In genomic region chr2:54988612-54989011, GRCh38 we compare ENCODE assay signal across 21 cellular contexts.
"Had no signal": no experiment of that assay in that cellular context is flagged by ENCODE, and none has a peak within 500 bp of the region (broad histone marks: within the 10 kb centered on the region; RNA-seq: fewer than 3 reads in every experiment).

No MANE protein-coding gene starts in this region.

- ATAC-seq: lower lobe of right lung, mucosa of descending colon, right cardiac atrium had no signal

- H3K9me3 ChIP-seq: heart right ventricle, lower lobe of right lung, mucosa of descending colon, tibial artery had no signal

- DNase-seq: activated CD4-positive, alpha-beta T cell treated with anti-CD3 and anti-CD28 coated beads for 1 hour; activated CD4-positive, alpha-beta T cell treated with anti-CD3 and anti-CD28 coated beads, Interleukin-2, amount 50 U/mL, for 1 hour; activated naive CD4-positive, alpha-beta T cell; activated naive CD8-positive, alpha-beta T cell treated with anti-CD3 and anti-CD28 coated beads for 36 hours; activated T-cell treated with anti-CD3 and anti-CD28 coated beads, Interleukin-2, amount 50 U/mL, for 24 hours; cerebellar nuclear complex; cortex of kidney; heart right ventricle; lower lobe of right lung; mesendoderm; mucosa of descending colon; naive B cell; right cardiac atrium; stimulated activated CD4-positive, alpha-beta T cell treated with anti-CD3 and anti-CD28 coated beads, Interleukin-1b, Interleukin-23, amount 100 ng/mL, for 48 hours; tibial artery had no signal

- H3K4me3 ChIP-seq: heart right ventricle, lower lobe of right lung, mucosa of descending colon, tibial artery had no signal

- H3K27ac ChIP-seq: epithelial cell of prostate, heart right ventricle, lower lobe of right lung, tibial artery, VCaP had no signal

- H3K27ac Mint-ChIP-seq: activated naive CD8-positive, alpha-beta T cell treated with anti-CD3 and anti-CD28 coated beads for 36 hours; activated T-cell treated with anti-CD3 and anti-CD28 coated beads, Interleukin-2, amount 50 U/mL, for 24 hours; activated T-helper 2 cell treated with anti-CD3 and anti-CD28 coated beads, Interferon-gamma antibody, Interleukin-2, Interleukin-4, amounts not matched to agents 10 μg/mL and 5 μg/mL and 100 μg/mL, durations not matched to agents 14 hours and 24 hours and 36 hours; stimulated activated naive CD8-positive, alpha-beta T cell treated with anti-CD3 and anti-CD28 coated beads, Interleukin-15, Interleukin-2, amounts not matched to agents 100 ng/mL and 50 ng/mL, for 24 hours; T-helper 2 cell treated with Interferon-gamma antibody and Interleukin-4, amounts not matched to agents 5 μg/mL and 100 μg/mL, for 36 hours had no signal

- H3K27me3 ChIP-seq: heart right ventricle, tibial artery had no signal

- H3K4me3 Mint-ChIP-seq: activated naive CD8-positive, alpha-beta T cell treated with anti-CD3 and anti-CD28 coated beads for 36 hours; activated T-cell treated with anti-CD3 and anti-CD28 coated beads, Interleukin-2, amount 50 U/mL, for 24 hours; naive B cell; neural crest cell; stimulated activated naive CD8-positive, alpha-beta T cell treated with anti-CD3 and anti-CD28 coated beads, Interleukin-15, Interleukin-2, amounts not matched to agents 100 ng/mL and 50 ng/mL, for 24 hours; T-helper 2 cell treated with Interferon-gamma antibody and Interleukin-4, amounts not matched to agents 5 μg/mL and 100 μg/mL, for 36 hours had no signal

- H3K27me3 Mint-ChIP-seq: activated naive CD8-positive, alpha-beta T cell treated with anti-CD3 and anti-CD28 coated beads for 36 hours; activated T-cell treated with anti-CD3 and anti-CD28 coated beads, Interleukin-2, amount 50 U/mL, for 24 hours; naive B cell; stimulated activated naive CD8-positive, alpha-beta T cell treated with anti-CD3 and anti-CD28 coated beads, Interleukin-15, Interleukin-2, amounts not matched to agents 100 ng/mL and 50 ng/mL, for 24 hours had no signal

- H3K9me3 Mint-ChIP-seq: activated naive CD8-positive, alpha-beta T cell treated with anti-CD3 and anti-CD28 coated beads for 36 hours; activated T-cell treated with anti-CD3 and anti-CD28 coated beads, Interleukin-2, amount 50 U/mL, for 24 hours; activated T-helper 2 cell treated with anti-CD3 and anti-CD28 coated beads, Interferon-gamma antibody, Interleukin-2, Interleukin-4, amounts not matched to agents 10 μg/mL and 5 μg/mL and 100 μg/mL, durations not matched to agents 14 hours and 24 hours and 36 hours; naive B cell; neural crest cell; stimulated activated naive CD8-positive, alpha-beta T cell treated with anti-CD3 and anti-CD28 coated beads, Interleukin-15, Interleukin-2, amounts not matched to agents 100 ng/mL and 50 ng/mL, for 24 hours; T-helper 2 cell treated with Interferon-gamma antibody and Interleukin-4, amounts not matched to agents 5 μg/mL and 100 μg/mL, for 36 hours had no signal
